Comparison of ENCODE assay signal across 8 cellular contexts in the genomic region with DNA sequence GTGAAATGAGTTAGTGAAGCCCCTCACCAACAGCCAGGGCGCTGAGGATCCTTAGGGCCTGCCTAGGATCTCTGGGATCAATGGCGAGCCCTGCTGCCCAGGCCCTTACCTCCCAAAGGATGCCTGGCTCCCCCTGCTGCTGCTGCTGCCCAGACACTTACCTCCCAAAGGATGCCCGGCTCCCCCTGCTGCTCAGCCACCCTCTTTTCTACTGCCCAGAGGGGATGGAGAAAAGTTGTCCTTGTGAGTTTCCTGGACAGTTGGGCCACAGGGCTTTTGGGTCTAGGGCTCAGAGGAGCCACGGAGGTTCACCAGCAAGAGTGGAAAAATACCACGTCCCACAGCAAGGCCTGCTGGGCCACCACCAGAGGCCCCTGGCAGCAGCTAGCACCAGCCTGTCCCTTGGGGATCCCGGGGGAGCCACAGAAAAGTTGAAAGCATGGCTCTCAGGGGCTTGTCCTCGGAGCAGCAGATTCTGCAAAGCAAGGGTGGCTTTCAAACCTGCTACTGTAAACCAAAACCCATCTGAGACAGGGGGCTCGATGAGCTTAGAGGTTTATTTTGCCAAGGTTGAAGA. TPM values are rescaled to one million over a fixed set of nuclear protein-coding genes. Genes with fewer than 3 reads are reported as not detected.
DNase-seq lines count a peak whose midpoint lies in the region; TF ChIP-seq lines count a peak whose summit lies in the region.

No MANE protein-coding gene starts in this region.

- POLR2A ChIA-PET in AG04449 (lab: Yijun Ruan, JAX) = interaction anchor here (1.7 kb wide), 1 partner anchor 9 kb away, joined by 3 read pairs; no protein-coding TSS in a partner anchor

- CTCF ChIA-PET in AG04449 (lab: Yijun Ruan, JAX) = interaction anchor here (0.7 to 14.7 kb wide), 29 partner anchors 9 to 565 kb away, joined by 3 to 303 read pairs (median 4); no protein-coding TSS in a partner anchor

- DNase-seq in AG04449 (ENCODE audit: low read depth, low spot score) = no peak
- DNase-seq in GM12865 (ENCODE audit: low read depth) = peak; percentile 56
- DNase-seq in NCI-H1092 (lab: John Stamatoyannopoulos, UW) = peak; percentile 49
- peak; percentile 29 for DNase-seq in activated T-cell treated with anti-CD3 and anti-CD28 coated beads for 1 hour (ENCODE audit: low read depth)
- peak; percentile 72 for DNase-seq in fibroblast of peridontal ligament (ENCODE audit: extremely low read depth)
- DNase-seq in occipital lobe (lab: John Stamatoyannopoulos, UW) = peak; percentile 12
- DNase-seq in cerebellar nuclear complex (lab: John Stamatoyannopoulos, UW) = no peak
- no peak for DNase-seq in NCI-H2081 treated with DMSO at 0.1 percent for 48 hours (lab: John Stamatoyannopoulos, UW)

- TF ChIP-seq CTCF in AG04449 (IDR thresholded peaks at IDR 0.05; ENCODE audit: insufficient read depth, low read length, missing control alignments) (peak; percentile 91), GM12865 (IDR thresholded peaks at IDR 0.05; ENCODE audit: insufficient read depth, low read depth, low read length, missing control alignments) (peak; percentile 64)

- H3K4me3 ChIP-seq in AG04449 (ENCODE audit: low read depth, low read length) (no peak overlapping the region), GM12865 (ENCODE audit: low read depth, low read length) (no peak overlapping the region)

RNA-seq across cellular contexts. Expression of gene SLC6A6, which starts 59.4 kb away (rescaled TPM):
- 24.8 TPM for total RNA-seq in occipital lobe

Comparison
In these comparisons a context has a peak if more than half of its experiments do, and no peak if none do; other contexts are left out.
1. DNase-seq: peak in GM12865 (single experiment), NCI-H1092 (single experiment), activated T-cell treated with anti-CD3 and anti-CD28 coated beads for 1 hour (single experiment), fibroblast of peridontal ligament (single experiment) and occipital lobe (single experiment); none in AG04449 (single experiment), cerebellar nuclear complex (0 of 2) and NCI-H2081 treated with DMSO at 0.1 percent for 48 hours (single experiment).